8 cellular contexts compared by ENCODE assay signal in the genomic region with DNA sequence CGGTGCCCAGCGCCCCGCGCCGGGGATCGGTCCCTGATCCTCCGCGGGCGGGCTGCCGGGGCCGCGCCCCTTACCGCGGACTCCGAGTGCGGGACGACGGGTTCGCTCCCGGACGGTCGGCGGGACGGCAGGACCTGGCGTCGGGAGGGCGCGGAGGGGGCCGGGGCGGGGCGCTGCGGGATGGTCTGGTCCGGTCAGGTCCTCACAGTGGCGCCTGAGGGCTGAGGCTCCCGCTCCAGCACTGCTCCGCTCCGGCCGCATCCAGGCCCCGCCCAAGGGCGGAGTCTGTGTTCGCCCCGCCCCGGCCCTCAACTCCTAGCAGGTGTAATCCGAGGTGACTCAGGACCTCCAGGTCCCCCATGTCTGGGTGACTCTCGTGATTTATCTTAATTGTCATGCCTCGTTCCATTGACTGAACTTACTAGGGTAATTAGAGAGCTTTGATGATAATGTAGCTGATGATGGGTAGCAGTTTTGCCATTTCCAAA. TPM values are rescaled to one million over a fixed set of nuclear protein-coding genes. Genes with fewer than 3 reads are reported as not detected.
DNase-seq lines count a peak whose midpoint lies in the region; ATAC-seq and TF ChIP-seq lines count a peak whose summit lies in the region.

A gene with protein sequence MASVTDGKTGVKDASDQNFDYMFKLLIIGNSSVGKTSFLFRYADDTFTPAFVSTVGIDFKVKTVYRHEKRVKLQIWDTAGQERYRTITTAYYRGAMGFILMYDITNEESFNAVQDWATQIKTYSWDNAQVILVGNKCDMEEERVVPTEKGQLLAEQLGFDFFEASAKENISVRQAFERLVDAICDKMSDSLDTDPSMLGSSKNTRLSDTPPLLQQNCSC (minus strand): TSS at position 223 of the 488 bp plus-strand sequence. CDS start 13,583 bp downstream, outside the sequence.

- no peaks in the 10 kb centered on the region for H3K9me3 ChIP-seq in colonic mucosa
- no peaks in the 10 kb centered on the region for H3K9me3 ChIP-seq in right lobe of liver

- no peak within 1 kb of the TSS for H3K9ac ChIP-seq in colonic mucosa (ENCODE audit: low read depth in 2 of 2, low read length in 2 of 2)

- H3K36me3 ChIP-seq in colonic mucosa (no peaks in the 10 kb centered on the region), right lobe of liver (no peaks in the 10 kb centered on the region)

- ATAC-seq in HG02610 (IDR thresholded peaks at IDR 0.05; ENCODE audit: unreplicated experiment) (peak; percentile 80), right lobe of liver (peak; percentile 91 to 99 (median 92)), HG03521 (IDR thresholded peaks at IDR 0.05; ENCODE audit: unreplicated experiment) (no peak)

- no peak within 1 kb of the TSS for H3K27ac ChIP-seq in colonic mucosa
- H3K27ac ChIP-seq in right lobe of liver: no peak within 1 kb of the TSS

- DNase-seq in ELR (ENCODE audit: low read depth) (peak; percentile 81), NCI-H2081 treated with DMSO at 0.1 percent for 48 hours (lab: John Stamatoyannopoulos, UW) (peak; percentile 26), colonic mucosa (peak; percentile 81), right lobe of liver (peak; percentile 55 to 81 (median 69))
- peak; percentile 74 for DNase-seq in activated CD4-positive, alpha-beta T cell treated with anti-CD3 and anti-CD28 coated beads for 1 hour
- DNase-seq in stimulated activated CD4-positive, alpha-beta T cell treated with anti-CD3 and anti-CD28 coated beads, TNF-alpha, amount 100 ng/mL, for 48 hours (ENCODE audit: low read depth in 3 of 3): peak; percentile 59 to 75 (median 70)

- H3K4me3 ChIP-seq in colonic mucosa (peak within 1 kb of the TSS; percentile 44), right lobe of liver (peak within 1 kb of the TSS; percentile 23 to 58 (median 54))

- intact Hi-C loops in colonic mucosa (cut with DNase I) (no loop called here), right lobe of liver (cut with DNase I) (loop anchor here in 1 of 2 donors (10.0 kb wide), 1 partner anchor 86 kb away; no protein-coding TSS in a partner anchor)

- H3K4me1 ChIP-seq in colonic mucosa (no peaks in the 10 kb centered on the region), right lobe of liver (no peaks in the 10 kb centered on the region)

- H3K27me3 ChIP-seq in colonic mucosa (peaks cover 8% of the 10 kb centered on the region), right lobe of liver (no peaks in the 10 kb centered on the region)

- TF ChIP-seq CTCF in colonic mucosa (IDR thresholded peaks at IDR 0.05) (no peak), right lobe of liver (IDR thresholded peaks at IDR 0.05) (no peak)

- WGBS in right lobe of liver (ENCODE audit: insufficient coverage, low coverage, low lambda C conversion rate, missing lambda C conversion rate): 0% methylated on average over 2 of the region's 46 CpGs

- TF ChIP-seq POLR2A in right lobe of liver (IDR thresholded peaks at IDR 0.05): peak; percentile 18

RNA-seq across cellular contexts. Expression of the gene that starts here (rescaled TPM):
- total RNA-seq in colonic mucosa: 1 to 10 TPM; 3.6 to 6.0 TPM
- 1 to 10 TPM in 3 of 6 experiments, under 1 TPM in 3; 0.05 to 9.7 (median 4.4) TPM for total RNA-seq in right lobe of liver

Comparison
In these comparisons a context has a peak if more than half of its experiments do, and no peak if none do; other contexts are left out.
1. DNase-seq: peak in every context shown above with its lines; median percentile 81 in ELR; 81 in colonic mucosa; 74 in activated CD4-positive, alpha-beta T cell treated with anti-CD3 and anti-CD28 coated beads for 1 hour; 70 in stimulated activated CD4-positive, alpha-beta T cell treated with anti-CD3 and anti-CD28 coated beads, TNF-alpha, amount 100 ng/mL, for 48 hours; 69 in right lobe of liver; 26 in NCI-H2081 treated with DMSO at 0.1 percent for 48 hours.